In the genomic region with DNA sequence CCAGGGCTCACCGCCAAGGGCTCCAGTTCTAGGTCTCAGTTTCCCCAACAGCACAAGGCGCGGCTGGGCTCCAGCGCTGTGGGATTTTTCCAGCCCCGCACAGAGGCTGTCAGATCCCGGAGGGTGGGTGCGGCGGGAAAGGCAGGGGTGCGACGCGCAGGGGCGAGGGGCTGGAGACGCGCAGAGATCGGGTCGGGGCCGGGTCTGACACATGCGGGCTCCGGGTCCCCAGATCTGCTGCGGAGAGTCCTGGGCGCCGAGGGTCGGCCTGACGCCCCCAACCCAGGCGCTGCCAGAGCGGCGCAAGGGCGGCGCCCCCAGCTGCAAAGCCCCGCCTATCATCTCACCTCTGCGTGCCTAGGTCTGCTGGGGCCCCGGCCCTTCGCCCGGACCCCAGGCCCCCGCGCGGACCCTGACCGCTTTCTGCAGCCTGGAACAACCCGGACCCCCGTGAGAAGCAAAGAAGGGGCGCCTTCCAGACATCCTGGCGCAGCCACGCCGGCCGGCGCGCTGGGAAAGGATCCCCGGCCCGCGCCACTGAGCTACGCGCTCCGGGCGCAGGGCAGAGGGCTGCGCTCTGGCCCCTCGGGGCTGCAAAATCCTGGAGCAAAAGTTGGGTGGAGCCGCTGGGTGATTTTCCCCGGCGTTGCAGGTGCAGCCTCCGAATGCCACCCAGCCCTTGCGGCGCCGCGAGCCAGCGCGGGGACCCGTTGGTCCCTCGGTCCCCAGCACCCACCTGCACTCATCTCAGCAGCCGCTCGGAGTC, we compare ENCODE assay signal across 8 cellular contexts. TPM values are rescaled to one million over a fixed set of nuclear protein-coding genes. Genes with fewer than 3 reads are reported as not detected.
A peak's percentile ranks its signal among the peaks of the same experiment; 100 is the strongest.
DNase-seq lines count a peak whose midpoint lies in the region; ATAC-seq and TF ChIP-seq lines count a peak whose summit lies in the region.

No MANE protein-coding gene starts in this region.

- no peak for TF ChIP-seq CTCF in gastroesophageal sphincter (IDR thresholded peaks at IDR 0.05)

- intact Hi-C loops in sciatic nerve (cut with DNase I): no loop called here

- peaks cover 0 to 36% (median 15%) of the 10 kb centered on the region in 3 donors for H3K4me1 ChIP-seq in gastroesophageal sphincter

- H3K9me3 ChIP-seq in gastroesophageal sphincter: no peaks in the 10 kb centered on the region

- H3K4me3 ChIP-seq in gastroesophageal sphincter: peak overlapping the region; percentile 75 to 82

- no peak for TF ChIP-seq EP300 in gastroesophageal sphincter (IDR thresholded peaks at IDR 0.05)

- peaks cover 10% of the 10 kb centered on the region for H3K27me3 ChIP-seq in gastroesophageal sphincter

- peaks cover 0 to 5% of the 10 kb centered on the region in 2 donors for H3K36me3 ChIP-seq in gastroesophageal sphincter

- ATAC-seq in GM19023 (IDR thresholded peaks at IDR 0.05; ENCODE audit: unreplicated experiment) (peak; percentile 2), SK-N-SH treated with all-trans-retinoic acid at 6 μM for 48 hours (peak; percentile 10; the same call in 2 of the 3 replicates), gastroesophageal sphincter (peak; percentile 4), sciatic nerve (no peak), GM19452 (IDR thresholded peaks at IDR 0.05; ENCODE audit: unreplicated experiment) (no peak), GM18519 (IDR thresholded peaks at IDR 0.05; ENCODE audit: low FRiP score, unreplicated experiment) (no peak)

- H3K27ac ChIP-seq in gastroesophageal sphincter: peak overlapping the region in 3 of 4 donors; percentile 61 to 74 (median 65)

- TF ChIP-seq POLR2A in gastroesophageal sphincter (IDR thresholded peaks at IDR 0.05): peak in 1 of 2 donors; percentile 12

- no CpG with 5 or more reads among the region's 70 CpGs for whole genome bisulfite sequencing in gastroesophageal sphincter (ENCODE audit: low coverage in 1 of 2), 2 donors

- peak; percentile 70 for DNase-seq in sciatic nerve (ENCODE audit: low spot score)
- no peak for DNase-seq in D341Med (ENCODE audit: low spot score)
- DNase-seq in NAMALWA (ENCODE audit: low spot score): no peak

TF ChIP-seq in SK-N-SH treated with all-trans-retinoic acid at 6 μM for 48 hours, 23 proteins besides CTCF, POLR2A, EP300 and RAD21:
- TF ChIP-seq TOX (CRISPR knock-in tag; IDR thresholded peaks at IDR 0.05; ENCODE audit: borderline replicate concordance) (no peak), ZFP30 (CRISPR knock-in tag; IDR thresholded peaks at IDR 0.05) (no peak), PPARA (CRISPR knock-in tag; IDR thresholded peaks at IDR 0.05; ENCODE audit: borderline replicate concordance) (no peak), ZFP3 (CRISPR knock-in tag; IDR thresholded peaks at IDR 0.05) (no peak), OSR1 (CRISPR knock-in tag; IDR thresholded peaks at IDR 0.05) (no peak), SNAI2 (CRISPR knock-in tag; IDR thresholded peaks at IDR 0.05) (no peak), POU6F1 (CRISPR knock-in tag; IDR thresholded peaks at IDR 0.05; ENCODE audit: borderline replicate concordance, low read depth) (no peak), CREB5 (CRISPR knock-in tag; IDR thresholded peaks at IDR 0.05; ENCODE audit: low read depth) (no peak), RARB (CRISPR knock-in tag; IDR thresholded peaks at IDR 0.05) (no peak), BACH2 (CRISPR knock-in tag; IDR thresholded peaks at IDR 0.05; ENCODE audit: borderline replicate concordance) (no peak), ZC3H10 (CRISPR knock-in tag; IDR thresholded peaks at IDR 0.05) (no peak)

RNA-seq across cellular contexts. Expression of gene ABLIM2, which starts 0.5 kb away (rescaled TPM):
- total RNA-seq in gastroesophageal sphincter (10 to 100 TPM in 1 of 4 donors, 1 to 10 TPM in 3; 5.0 to 13.5 (median 8.0) TPM), sciatic nerve (44.4 TPM)

RNA-seq across cellular contexts. Expression of gene SH3TC1, which starts 41.0 kb away (rescaled TPM):
- 10 to 100 TPM in 3 of 4 donors, 1 to 10 TPM in 1; 9.6 to 12.9 (median 12.6) TPM for total RNA-seq in gastroesophageal sphincter
- 52.2 TPM for total RNA-seq in sciatic nerve

Comparison
In these comparisons a context has a peak if more than half of its experiments do, and no peak if none do; other contexts are left out.
1. ATAC-seq: peak in GM19023 (single experiment), SK-N-SH treated with all-trans-retinoic acid at 6 μM for 48 hours (single experiment) and gastroesophageal sphincter (single experiment); none in sciatic nerve (single experiment), GM19452 (single experiment) and GM18519 (single experiment).